In the genomic region with DNA sequence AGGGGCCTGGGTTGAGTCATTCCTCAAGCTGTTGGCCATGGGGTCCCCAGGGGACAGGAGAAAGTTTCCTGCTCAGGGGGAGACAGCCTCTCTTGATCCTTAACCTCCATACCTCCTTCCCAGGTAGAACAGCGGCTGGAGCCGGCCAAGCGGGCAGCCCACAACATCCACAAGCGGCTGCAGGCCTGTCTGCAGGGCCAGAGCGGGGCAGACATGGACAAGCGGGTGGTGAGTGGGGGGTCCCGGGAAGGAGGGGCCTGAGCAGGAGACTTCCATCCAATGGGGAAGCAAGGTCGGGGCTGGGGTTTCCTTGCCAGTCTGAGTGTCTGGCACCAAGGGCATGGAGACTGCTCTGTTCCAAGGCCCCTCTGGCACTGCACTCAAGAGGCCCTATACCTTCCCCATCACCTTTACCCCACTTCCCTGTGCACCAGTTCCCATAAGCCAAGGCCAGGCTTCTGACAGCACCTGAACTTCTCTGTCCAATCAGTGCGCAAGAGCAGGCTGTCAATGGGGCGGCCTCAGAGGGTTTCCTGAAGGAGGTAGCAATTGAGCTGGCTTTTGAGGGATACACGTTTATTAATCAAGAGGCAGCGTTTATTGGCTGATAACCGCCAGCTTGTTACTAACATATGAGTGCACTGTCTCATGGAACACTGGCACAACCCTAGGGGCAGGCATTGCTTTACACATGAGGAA, we compare ENCODE assay signal across 1 cellular context.
TF ChIP-seq lines count a peak whose summit lies in the region.

No MANE protein-coding gene starts in this region.

TF ChIP-seq in HCT116, 20 proteins besides CTCF, POLR2A, EP300 and RAD21 (continued from another document):
- TF ChIP-seq, protein P1, sequence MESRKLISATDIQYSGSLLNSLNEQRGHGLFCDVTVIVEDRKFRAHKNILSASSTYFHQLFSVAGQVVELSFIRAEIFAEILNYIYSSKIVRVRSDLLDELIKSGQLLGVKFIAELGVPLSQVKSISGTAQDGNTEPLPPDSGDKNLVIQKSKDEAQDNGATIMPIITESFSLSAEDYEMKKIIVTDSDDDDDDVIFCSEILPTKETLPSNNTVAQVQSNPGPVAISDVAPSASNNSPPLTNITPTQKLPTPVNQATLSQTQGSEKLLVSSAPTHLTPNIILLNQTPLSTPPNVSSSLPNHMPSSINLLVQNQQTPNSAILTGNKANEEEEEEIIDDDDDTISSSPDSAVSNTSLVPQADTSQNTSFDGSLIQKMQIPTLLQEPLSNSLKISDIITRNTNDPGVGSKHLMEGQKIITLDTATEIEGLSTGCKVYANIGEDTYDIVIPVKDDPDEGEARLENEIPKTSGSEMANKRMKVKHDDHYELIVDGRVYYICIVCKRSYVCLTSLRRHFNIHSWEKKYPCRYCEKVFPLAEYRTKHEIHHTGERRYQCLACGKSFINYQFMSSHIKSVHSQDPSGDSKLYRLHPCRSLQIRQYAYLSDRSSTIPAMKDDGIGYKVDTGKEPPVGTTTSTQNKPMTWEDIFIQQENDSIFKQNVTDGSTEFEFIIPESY (IDR thresholded peaks at IDR 0.05; ENCODE audit: extremely low read depth, insufficient replicate concordance, low read length): no peak
- TF ChIP-seq CBX3 (IDR thresholded peaks at IDR 0.05; ENCODE audit: low read depth) (no peak), EZH2phosphoT487 (IDR thresholded peaks at IDR 0.05; ENCODE audit: borderline replicate concordance) (no peak), CEBPB (IDR thresholded peaks at IDR 0.05; ENCODE audit: low read depth) (no peak)
